Comparison of ENCODE assay signal across 17 cellular contexts in genomic region chr4:1234811-1235292, GRCh38. TPM values are rescaled to one million over a fixed set of nuclear protein-coding genes. Genes with fewer than 3 reads are reported as not detected.
A peak's percentile ranks its signal among the peaks of the same experiment; 100 is the strongest.
DNase-seq lines count a peak whose midpoint lies in the region; ATAC-seq and TF ChIP-seq lines count a peak whose summit lies in the region.
"Had no signal": no experiment of that assay in that cellular context is flagged by ENCODE, and none has a peak within 500 bp of the region (broad histone marks: within the 10 kb centered on the region; RNA-seq: fewer than 3 reads in every experiment).

No MANE protein-coding gene starts in this region.

- no peak overlapping the region for H2BK12ac ChIP-seq in trophoblast cell (ENCODE audit: low read length)

- intact Hi-C loops in CD14-positive monocyte (cut with micrococcal nuclease) = no loop called here

- H3K27ac Mint-ChIP-seq in CD14-positive monocyte = peak overlapping the region in 2 of 7 donors; percentile 24 to 48
- H3K27ac Mint-ChIP-seq: activated naive CD4-positive, alpha-beta T cell treated with anti-CD3 and anti-CD28 coated beads for 36 hours had no signal

- no peaks in the 10 kb centered on the region for H3K9me3 ChIP-seq in RWPE2 (ENCODE audit: severe bottlenecking)
- no peaks in the 10 kb centered on the region for H3K9me3 ChIP-seq in hepatocyte (ENCODE audit: low read depth)
- H3K9me3 ChIP-seq in trophoblast cell (ENCODE audit: insufficient read depth, low read depth, low read length) = peaks cover 5% of the 10 kb centered on the region

- H3K4me3 ChIP-seq in RWPE2 (ENCODE audit: severe bottlenecking) = no peak overlapping the region
- H3K4me3 ChIP-seq in hepatocyte = no peak overlapping the region
- peak overlapping the region; percentile 16 for H3K4me3 ChIP-seq in trophoblast cell (ENCODE audit: low read depth, low read length)
- H3K4me3 ChIP-seq: lung had no signal

- no peak overlapping the region for H4K8ac ChIP-seq in trophoblast cell (ENCODE audit: low read depth, low read length)

- WGBS in hepatocyte (ENCODE audit: low lambda C conversion rate, missing lambda C conversion rate) = 92% methylated on average over 24 of the region's 24 CpGs
- WGBS in trophoblast cell (ENCODE audit: extremely low coverage, insufficient coverage, insufficient read length) = no CpG with 5 or more reads among the region's 24 CpGs

- H3K4me2 ChIP-seq in hepatocyte (no peak overlapping the region), trophoblast cell (ENCODE audit: low read length) (no peak overlapping the region)

- H4K91ac ChIP-seq in trophoblast cell (ENCODE audit: low read depth, low read length) = no peak overlapping the region

- no peak overlapping the region for H2BK120ac ChIP-seq in trophoblast cell (ENCODE audit: insufficient read depth, low read length, poor library complexity)

- no peak overlapping the region for H3K18ac ChIP-seq in trophoblast cell (ENCODE audit: low read length)

- DNase-seq in CD14-positive monocyte (ENCODE audit: low spot score) (peak; percentile 30), RWPE2 (ENCODE audit: low spot score) (peak; percentile 31), hepatocyte (ENCODE audit: low spot score) (no peak), trophoblast cell (no peak), H4 (ENCODE audit: low spot score) (no peak), NCI-H774 (lab: John Stamatoyannopoulos, UW) (no peak)
- no peak for DNase-seq in stimulated activated CD4-positive, alpha-beta T cell treated with anti-CD3 and anti-CD28 coated beads, Interleukin-2, amount 100 ng/mL, for 24 hours
- DNase-seq: activated CD8-positive, alpha-beta memory T cell treated with anti-CD3 and anti-CD28 coated beads, Interleukin-2, amount 50 U/mL, for 4 hours; activated naive CD4-positive, alpha-beta T cell treated with anti-CD3 and anti-CD28 coated beads for 36 hours; effector CD8-positive, alpha-beta T cell; H9; NCI-H2081; NCI-H748 treated with DMSO at 0.1 percent for 48 hours had no signal

- peaks cover 54% of the 10 kb centered on the region for H3K79me2 ChIP-seq in hepatocyte
- peaks cover 1% of the 10 kb centered on the region for H3K79me2 ChIP-seq in trophoblast cell (ENCODE audit: control insufficient read depth, insufficient read depth, low read length, poor library complexity)

- H2BK5ac ChIP-seq in trophoblast cell (ENCODE audit: low read depth, low read length, poor library complexity) = no peak overlapping the region

- H3K27me3 Mint-ChIP-seq in CD14-positive monocyte (ENCODE audit: low read depth in 3 of 3) = no peaks in the 10 kb centered on the region
- H3K27me3 Mint-ChIP-seq: stimulated activated memory B cell treated with anti-CD40 and anti-IgM and Interleukin-4, amounts not matched to agents 10 μg/mL and 1 μg/mL and 100 μg/mL, for 72 hours had no signal

- H3K36me3 Mint-ChIP-seq in CD14-positive monocyte = peaks cover 68 to 84% of the 10 kb centered on the region in 2 donors

- no peak overlapping the region for H2AK5ac ChIP-seq in trophoblast cell (ENCODE audit: low read length)

- peaks cover 13% of the 10 kb centered on the region for H3K4me1 ChIP-seq in RWPE2 (ENCODE audit: insufficient read depth, poor library complexity, severe bottlenecking)
- peaks cover 14% of the 10 kb centered on the region for H3K4me1 ChIP-seq in hepatocyte (ENCODE audit: insufficient read depth)
- peaks cover 10 to 14% of the 10 kb centered on the region in 2 experiments for H3K4me1 ChIP-seq in trophoblast cell (ENCODE audit: control insufficient read depth in 1 of 2, insufficient read depth in 2 of 2, low read length in 2 of 2)

- no peak overlapping the region for H3K9ac ChIP-seq in trophoblast cell (ENCODE audit: low read length)

- TF ChIP-seq CTCF in CD14-positive monocyte (IDR thresholded peaks at IDR 0.05) = no peak
- TF ChIP-seq CTCF in RWPE2 (IDR thresholded peaks at IDR 0.05; ENCODE audit: poor library complexity, severe bottlenecking) = no peak
- TF ChIP-seq CTCF in hepatocyte (IDR thresholded peaks at IDR 0.05; ENCODE audit: poor library complexity) = no peak

- H4K20me1 ChIP-seq in hepatocyte (ENCODE audit: insufficient read depth, poor library complexity, severe bottlenecking) = peaks cover 47% of the 10 kb centered on the region

- no peaks in the 10 kb centered on the region for H3K27me3 ChIP-seq in RWPE2 (ENCODE audit: insufficient read depth, poor library complexity, severe bottlenecking)
- H3K27me3 ChIP-seq in hepatocyte = no peaks in the 10 kb centered on the region
- H3K27me3 ChIP-seq in trophoblast cell (ENCODE audit: insufficient read depth, low read length) = no peaks in the 10 kb centered on the region

- H3K79me1 ChIP-seq in trophoblast cell (ENCODE audit: low read length) = no peaks in the 10 kb centered on the region

- H3K27ac ChIP-seq in RWPE2 (ENCODE audit: poor library complexity, severe bottlenecking) (no peak overlapping the region), hepatocyte (peak overlapping the region; percentile 27), trophoblast cell (ENCODE audit: low read depth, low read length) (no peak overlapping the region)

- H2AFZ ChIP-seq in hepatocyte (no peak overlapping the region), trophoblast cell (ENCODE audit: insufficient read depth, low read length, poor library complexity) (no peak overlapping the region)

- no peaks in the 10 kb centered on the region for H3K9me2 ChIP-seq in hepatocyte (replicated peaks; ENCODE audit: insufficient read depth)

- no peak overlapping the region for H3K4me3 Mint-ChIP-seq in CD14-positive monocyte
- H3K4me3 Mint-ChIP-seq: activated naive CD4-positive, alpha-beta T cell treated with anti-CD3 and anti-CD28 coated beads for 36 hours; H9; stimulated activated memory B cell treated with anti-CD40 and anti-IgM and Interleukin-4, amounts not matched to agents 10 μg/mL and 1 μg/mL and 100 μg/mL, for 72 hours had no signal

- ATAC-seq in RWPE2 (ENCODE audit: low read depth) (no peak), HG02571 (IDR thresholded peaks at IDR 0.05; ENCODE audit: unreplicated experiment) (no peak)
- ATAC-seq: activated CD4-positive, CD25-positive, alpha-beta regulatory T cell treated with anti-CD3 and anti-CD28 coated beads, Interleukin-2, amount 50 U/mL, for 24 hours; stimulated activated memory B cell treated with anti-CD40 and anti-IgM and Interleukin-4, amounts not matched to agents 10 μg/mL and 1 μg/mL and 100 μg/mL, for 72 hours had no signal

- peaks cover 85% of the 10 kb centered on the region for H3K36me3 ChIP-seq in RWPE2 (ENCODE audit: low read depth)
- H3K36me3 ChIP-seq in hepatocyte (replicated peaks; ENCODE audit: insufficient read depth, low read depth) = no peaks in the 10 kb centered on the region
- peaks cover 87% of the 10 kb centered on the region in 2 experiments for H3K36me3 ChIP-seq in trophoblast cell (ENCODE audit: control insufficient read depth in 1 of 2, insufficient read depth in 2 of 2, low read length in 2 of 2)

- no peak overlapping the region for H4K12ac ChIP-seq in trophoblast cell (ENCODE audit: low read depth, low read length)

- no peak overlapping the region for H3K4ac ChIP-seq in trophoblast cell (ENCODE audit: low read depth, low read length)

- H3K14ac ChIP-seq in trophoblast cell (ENCODE audit: low read length) = no peak overlapping the region

- H3K9me3 Mint-ChIP-seq in CD14-positive monocyte = no peaks in the 10 kb centered on the region
- H3K9me3 Mint-ChIP-seq: activated naive CD4-positive, alpha-beta T cell treated with anti-CD3 and anti-CD28 coated beads for 36 hours; H9; stimulated activated memory B cell treated with anti-CD40 and anti-IgM and Interleukin-4, amounts not matched to agents 10 μg/mL and 1 μg/mL and 100 μg/mL, for 72 hours had no signal

- no peaks in the 10 kb centered on the region for H3K4me1 Mint-ChIP-seq in CD14-positive monocyte
- H3K4me1 Mint-ChIP-seq: H9 had no signal

- no peak overlapping the region for H3K23ac ChIP-seq in trophoblast cell (ENCODE audit: low read length)

RNA-seq across cellular contexts. Expression of gene CTBP1, which starts 14.1 kb away (rescaled TPM):
- polyA plus RNA-seq in CD14-positive monocyte = 10 to 100 TPM; 21.3 to 42.1 TPM
- 129 and 169 TPM in 2 replicates for total RNA-seq in hepatocyte
- polyA plus RNA-seq in hepatocyte = 147 and 179 TPM in 2 replicates
- polyA plus RNA-seq in trophoblast cell (2013) = 76.4 and 79.7 TPM in 2 replicates
- 81.0 and 106 TPM in 2 replicates for total RNA-seq in H4 (2014; rRNA removed; shearing (Covaris generic))

RNA-seq across cellular contexts. Expression of gene MAEA, which starts 54.8 kb away (rescaled TPM):
- polyA plus RNA-seq in CD14-positive monocyte (10 to 100 TPM; 34.3 to 37.7 TPM), hepatocyte (69.6 and 73.2 TPM in 2 replicates)
- total RNA-seq in hepatocyte = 63.8 and 66.6 TPM in 2 replicates
- polyA plus RNA-seq in trophoblast cell (2013) = 58.8 and 59.3 TPM in 2 replicates
- total RNA-seq in H4 (2014; rRNA removed; shearing (Covaris generic)) = 54.3 and 69.4 TPM in 2 replicates

Comparison
In these comparisons a context has a peak if more than half of its experiments do, and no peak if none do; other contexts are left out.
1. DNase-seq: peak in CD14-positive monocyte (single experiment) and RWPE2 (single experiment); none in hepatocyte (single experiment), trophoblast cell (0 of 2), stimulated activated CD4-positive, alpha-beta T cell treated with anti-CD3 and anti-CD28 coated beads, Interleukin-2, amount 100 ng/mL, for 24 hours (0 of 2), H4 (single experiment) and NCI-H774 (single experiment).